ENCODE assay signal across 10 cellular contexts in genomic region chr4:167233523-167234387, GRCh38. TPM values are rescaled to one million over a fixed set of nuclear protein-coding genes. Genes with fewer than 3 reads are reported as not detected.
DNase-seq lines count a peak whose midpoint lies in the region; ATAC-seq, FAIRE-seq and TF ChIP-seq lines count a peak whose summit lies in the region.
"Had no signal": no experiment of that assay in that cellular context is flagged by ENCODE, and none has a peak within 500 bp of the region (broad histone marks: within the 10 kb centered on the region; RNA-seq: fewer than 3 reads in every experiment).

No MANE protein-coding gene starts in this region.

- DNase-seq in A673 (ENCODE audit: low spot score): peak; percentile 2
- DNase-seq in NCI-H146 (lab: John Stamatoyannopoulos, UW): peak; percentile 25
- peak; percentile 42 for DNase-seq in urothelium cell line (ENCODE audit: low spot score)
- DNase-seq in H54 (ENCODE audit: insufficient read length, low spot score): no peak

- H3K4me1 Mint-ChIP-seq in dendritic cell treated with granulocyte-macrophage colony-stimulating factor and Interleukin-4, amounts not matched to agents 40 ng/mL and 50 ng/mL, for 4 days (ENCODE audit: low read depth): peaks cover 20% of the 10 kb centered on the region

- peaks cover 8% of the 10 kb centered on the region for H3K36me3 Mint-ChIP-seq in dendritic cell treated with granulocyte-macrophage colony-stimulating factor and Interleukin-4, amounts not matched to agents 40 ng/mL and 50 ng/mL, for 4 days (ENCODE audit: low read depth)

- FAIRE-seq in urothelium cell line (lab: Jason Lieb, UNC): no peak
- FAIRE-seq in H54 (lab: Jason Lieb, UNC): no peak
- FAIRE-seq: endometrium, GM18507 had no signal

- H3K4me1 ChIP-seq in A673 (ENCODE audit: insufficient read depth, low read length, poor library complexity, severe bottlenecking) (peaks cover 7% of the 10 kb centered on the region), mesodermal cell (ENCODE audit: control insufficient read depth, insufficient read depth, low read length, poor library complexity, severe bottlenecking) (no peaks in the 10 kb centered on the region)

- TF ChIP-seq CTCF in A673 (conservative IDR thresholded peaks at IDR 0.05; ENCODE audit: low read depth, low read length): no peak

- no peak overlapping the region for H3K27ac ChIP-seq in A673 (ENCODE audit: low read depth, low read length, poor library complexity, severe bottlenecking)
- no peak overlapping the region for H3K27ac ChIP-seq in mesodermal cell (ENCODE audit: low read depth, low read length, severe bottlenecking)

- no peak; the same call in 1 of the 2 replicates for TF ChIP-seq POLR2A in H54 (IDR thresholded peaks at IDR 0.05; ENCODE audit: low read depth, low read length)

- intact Hi-C loops in A673 (cut with micrococcal nuclease; ENCODE audit: unreplicated experiment): no loop called here
- intact Hi-C loops in dendritic cell treated with granulocyte-macrophage colony-stimulating factor and Interleukin-4, amounts not matched to agents 40 ng/mL and 50 ng/mL, for 4 days (cut with micrococcal nuclease): no loop called here

- BruUV-seq in A673 (replicated peaks; lab: Mats Ljungman, UMichigan): no TSS peak

- peaks cover 64% of the 10 kb centered on the region for H3K27me3 ChIP-seq in A673 (replicated peaks; ENCODE audit: insufficient read depth, low read depth, low read length, poor library complexity)

- H3K36me3 ChIP-seq in A673 (ENCODE audit: insufficient read depth, low read length, poor library complexity, severe bottlenecking) (no peaks in the 10 kb centered on the region), mesodermal cell (ENCODE audit: control insufficient read depth, insufficient read depth, low read length) (no peaks in the 10 kb centered on the region)

- H3K4me3 ChIP-seq in A673 (ENCODE audit: low read depth, low read length, poor library complexity, severe bottlenecking) (peak overlapping the region; percentile 37), mesodermal cell (ENCODE audit: extremely low read depth, insufficient read depth, low read length, poor library complexity, severe bottlenecking) (peak overlapping the region; percentile 53)

- H3K27ac Mint-ChIP-seq in dendritic cell treated with granulocyte-macrophage colony-stimulating factor and Interleukin-4, amounts not matched to agents 40 ng/mL and 50 ng/mL, for 4 days: peak overlapping the region; percentile 62

- POLR2A ChIA-PET in A673 (lab: Charles Lee; ENCODE audit: low non-redundant PET): no interaction called here

- peaks cover 40% of the 10 kb centered on the region for H3K27me3 Mint-ChIP-seq in dendritic cell treated with granulocyte-macrophage colony-stimulating factor and Interleukin-4, amounts not matched to agents 40 ng/mL and 50 ng/mL, for 4 days

- H3K4me3 Mint-ChIP-seq in dendritic cell treated with granulocyte-macrophage colony-stimulating factor and Interleukin-4, amounts not matched to agents 40 ng/mL and 50 ng/mL, for 4 days: peak overlapping the region; percentile 97

- no peaks in the 10 kb centered on the region for H3K9me3 ChIP-seq in A673 (ENCODE audit: low read depth, low read length, poor library complexity, severe bottlenecking)
- H3K9me3 ChIP-seq in mesodermal cell (ENCODE audit: control insufficient read depth, low read length): no peaks in the 10 kb centered on the region

- H3K9me3 Mint-ChIP-seq in dendritic cell treated with granulocyte-macrophage colony-stimulating factor and Interleukin-4, amounts not matched to agents 40 ng/mL and 50 ng/mL, for 4 days: no peaks in the 10 kb centered on the region

- ATAC-seq in GM19023 (IDR thresholded peaks at IDR 0.05; ENCODE audit: unreplicated experiment): peak; percentile 81
- no peak for ATAC-seq in HG03460 (IDR thresholded peaks at IDR 0.05; ENCODE audit: unreplicated experiment)

- CTCF ChIA-PET in A673 (lab: Charles Lee): no interaction called here

- 0 to 1% methylated on average over 22 to 24 of the region's 47 CpGs for whole genome bisulfite sequencing in mesodermal cell (ENCODE audit: insufficient coverage in 2 of 2), 2 experiments

RNA-seq across cellular contexts. Expression of gene SPOCK3, which starts 0.5 kb away (rescaled TPM):
- total RNA-seq in A673 (2021): not detected in 2 replicates
- polyA plus RNA-seq in mesodermal cell (2013, experiment 1 of 2): 1.2 TPM
- polyA plus RNA-seq in mesodermal cell (2013, experiment 2 of 2): 1.1 TPM
